ENCODE assay signal across 8 cellular contexts in genomic region chr1:72282690-72283203, GRCh38. TPM values are rescaled to one million over a fixed set of nuclear protein-coding genes. Genes with fewer than 3 reads are reported as not detected.
DNase-seq lines count a peak whose midpoint lies in the region; ATAC-seq and TF ChIP-seq lines count a peak whose summit lies in the region.

No MANE protein-coding gene starts in this region.

- TF ChIP-seq CTCF in activated CD8-positive, alpha-beta T cell treated with anti-CD3 and anti-CD28 coated beads for 36 hours (IDR thresholded peaks at IDR 0.05): peak; percentile 21
- no peak for TF ChIP-seq CTCF in endothelial cell (IDR thresholded peaks at IDR 0.05; ENCODE audit: unreplicated experiment)

- peaks cover 25% of the 10 kb centered on the region for H3K27me3 Mint-ChIP-seq in activated CD8-positive, alpha-beta T cell treated with anti-CD3 and anti-CD28 coated beads for 36 hours
- H3K27me3 Mint-ChIP-seq in endothelial cell (ENCODE audit: unreplicated experiment): peaks cover 13% of the 10 kb centered on the region

- H3K27me3 ChIP-seq in BLaER1: peaks cover 54% of the 10 kb centered on the region

- no peaks in the 10 kb centered on the region for H3K9me3 Mint-ChIP-seq in activated CD8-positive, alpha-beta T cell treated with anti-CD3 and anti-CD28 coated beads for 36 hours
- no peaks in the 10 kb centered on the region for H3K9me3 Mint-ChIP-seq in endothelial cell (ENCODE audit: unreplicated experiment)

- POLR2A ChIA-PET in activated CD8-positive, alpha-beta T cell treated with anti-CD3 and anti-CD28 coated beads for 36 hours (lab: Charles Lee): interaction anchor here (0.7 kb wide), 1 partner anchor 95 kb away, joined by 8 read pairs; no protein-coding TSS in a partner anchor

- peak overlapping the region; percentile 67 for H3K4me3 ChIP-seq in BLaER1

- H3K36me3 Mint-ChIP-seq in activated CD8-positive, alpha-beta T cell treated with anti-CD3 and anti-CD28 coated beads for 36 hours (ENCODE audit: low read depth): no peaks in the 10 kb centered on the region
- no peaks in the 10 kb centered on the region for H3K36me3 Mint-ChIP-seq in endothelial cell (ENCODE audit: low read depth, unreplicated experiment)

- intact Hi-C loops in activated CD8-positive, alpha-beta T cell treated with anti-CD3 and anti-CD28 coated beads for 36 hours (cut with micrococcal nuclease): no loop called here

- no peaks in the 10 kb centered on the region for H3K36me3 ChIP-seq in BLaER1

- H3K4me1 ChIP-seq in BLaER1: peaks cover 24% of the 10 kb centered on the region

- DNase-seq in NCI-H345 treated with DMSO at 0.1 percent for 48 hours (lab: John Stamatoyannopoulos, UW; ENCODE audit: unreplicated experiment) (peak; percentile 70), endothelial cell (ENCODE audit: low spot score) (peak; percentile 88), medulla oblongata (ENCODE audit: extremely low spot score) (peak; percentile 89)
- peak; percentile 76 for DNase-seq in activated CD8-positive, alpha-beta T cell treated with anti-CD3 and anti-CD28 coated beads for 36 hours
- peak; percentile 45 for DNase-seq in stimulated activated CD8-positive, alpha-beta memory T cell treated with anti-CD3 and anti-CD28 coated beads, Interleukin-12 subunit alpha, Interleukin-12 subunit beta, amount 100 ng/mL, for 4 hours (ENCODE audit: low read depth)

- no peak overlapping the region for H3K27ac Mint-ChIP-seq in activated CD8-positive, alpha-beta T cell treated with anti-CD3 and anti-CD28 coated beads for 36 hours
- H3K27ac Mint-ChIP-seq in endothelial cell (ENCODE audit: unreplicated experiment): no peak overlapping the region

- peak overlapping the region; percentile 86 for H3K4me2 ChIP-seq in BLaER1

- CTCF ChIA-PET in activated CD8-positive, alpha-beta T cell treated with anti-CD3 and anti-CD28 coated beads for 36 hours (lab: Charles Lee): no interaction called here

- peaks cover 16% of the 10 kb centered on the region; the same call in 1 of the 2 replicates for H4K20me1 ChIP-seq in BLaER1

- peak overlapping the region; percentile 47 for H3K9ac ChIP-seq in BLaER1

- peak; percentile 71 for ATAC-seq in GM19328 (IDR thresholded peaks at IDR 0.05; ENCODE audit: unreplicated experiment)
- ATAC-seq in HG03378 (IDR thresholded peaks at IDR 0.05; ENCODE audit: unreplicated experiment): peak; percentile 67
- peak; percentile 78 for ATAC-seq in activated CD8-positive, alpha-beta T cell treated with anti-CD3 and anti-CD28 coated beads for 36 hours

- H3K27ac ChIP-seq in BLaER1: no peak overlapping the region

- no peaks in the 10 kb centered on the region for H3K9me3 ChIP-seq in BLaER1

- H3K4me3 Mint-ChIP-seq in activated CD8-positive, alpha-beta T cell treated with anti-CD3 and anti-CD28 coated beads for 36 hours: no peak overlapping the region
- no peak overlapping the region for H3K4me3 Mint-ChIP-seq in endothelial cell (ENCODE audit: unreplicated experiment)

- H3K4me1 Mint-ChIP-seq in activated CD8-positive, alpha-beta T cell treated with anti-CD3 and anti-CD28 coated beads for 36 hours (ENCODE audit: low read depth): peaks cover 20% of the 10 kb centered on the region
- H3K4me1 Mint-ChIP-seq in endothelial cell (ENCODE audit: unreplicated experiment): peaks cover 12% of the 10 kb centered on the region

RNA-seq across cellular contexts. Expression of gene NEGR1, which starts 0.4 kb away (rescaled TPM):
- total RNA-seq in activated CD8-positive, alpha-beta T cell treated with anti-CD3 and anti-CD28 coated beads for 36 hours: not detected
- 2.9 TPM for total RNA-seq in endothelial cell (ENCODE audit: unreplicated experiment)
